15 cellular contexts compared by ENCODE assay signal in genomic region chr3:160616311-160616710, GRCh38.
"Had no signal": no experiment of that assay in that cellular context is flagged by ENCODE, and none has a peak within 500 bp of the region (broad histone marks: within the 10 kb centered on the region; RNA-seq: fewer than 3 reads in every experiment).

No MANE protein-coding gene starts in this region.

- H3K4me1 Mint-ChIP-seq: activated naive CD8-positive, alpha-beta T cell treated with anti-CD3 and anti-CD28 coated beads for 36 hours; memory B cell had no signal

- H3K4me3 ChIP-seq: esophagus squamous epithelium, gastroesophageal sphincter, tibial nerve had no signal

- H3K9me3 Mint-ChIP-seq: activated CD8-positive, alpha-beta T cell treated with anti-CD3 and anti-CD28 coated beads for 36 hours; activated naive CD8-positive, alpha-beta T cell treated with anti-CD3 and anti-CD28 coated beads for 36 hours; activated T-cell treated with anti-CD3 and anti-CD28 coated beads, Interleukin-2, amount 50 U/mL, for 72 hours; memory B cell had no signal

- H3K4me1 ChIP-seq: tibial nerve had no signal

- H3K4me3 Mint-ChIP-seq: activated CD8-positive, alpha-beta T cell treated with anti-CD3 and anti-CD28 coated beads for 36 hours; activated naive CD8-positive, alpha-beta T cell treated with anti-CD3 and anti-CD28 coated beads for 36 hours; activated T-cell treated with anti-CD3 and anti-CD28 coated beads, Interleukin-2, amount 50 U/mL, for 72 hours; memory B cell had no signal

- H3K9me3 ChIP-seq: esophagus squamous epithelium, gastroesophageal sphincter, tibial nerve had no signal

- DNase-seq: activated CD4-positive, alpha-beta T cell treated with anti-CD3 and anti-CD28 coated beads for 1 hour; activated CD8-positive, alpha-beta memory T cell treated with anti-CD3 and anti-CD28 coated beads, Interleukin-2, amount 50 U/mL, for 4 hours; activated CD8-positive, alpha-beta T cell treated with anti-CD3 and anti-CD28 coated beads for 36 hours; activated gamma-delta T cell treated with Interleukin-2 at 50 U/mL for 16 hours; activated naive CD8-positive, alpha-beta T cell treated with anti-CD3 and anti-CD28 coated beads for 36 hours; activated T-cell treated with anti-CD3 and anti-CD28 coated beads, Interleukin-2, amount 50 U/mL, for 72 hours; esophagus squamous epithelium; left colon; stimulated activated CD4-positive, alpha-beta T cell treated with anti-CD3 and anti-CD28 coated beads, Interleukin-4, amount 100 ng/mL, for 4 hours; SW 1271; T-helper 9 cell had no signal

- FAIRE-seq: colon had no signal

- H3K27ac ChIP-seq: esophagus squamous epithelium, gastroesophageal sphincter, tibial nerve had no signal

- H3K27me3 ChIP-seq: esophagus squamous epithelium, gastroesophageal sphincter, tibial nerve had no signal

- H3K36me3 ChIP-seq: esophagus squamous epithelium, gastroesophageal sphincter, tibial nerve had no signal

- H3K27ac Mint-ChIP-seq: activated CD8-positive, alpha-beta T cell treated with anti-CD3 and anti-CD28 coated beads for 36 hours; activated naive CD8-positive, alpha-beta T cell treated with anti-CD3 and anti-CD28 coated beads for 36 hours; activated T-cell treated with anti-CD3 and anti-CD28 coated beads, Interleukin-2, amount 50 U/mL, for 72 hours; memory B cell had no signal

- ATAC-seq: activated CD8-positive, alpha-beta T cell treated with anti-CD3 and anti-CD28 coated beads for 36 hours; activated T-cell treated with anti-CD3 and anti-CD28 coated beads, Interleukin-2, amount 50 U/mL, for 72 hours; gastroesophageal sphincter; left colon had no signal

- H3K36me3 Mint-ChIP-seq: activated naive CD8-positive, alpha-beta T cell treated with anti-CD3 and anti-CD28 coated beads for 36 hours; memory B cell had no signal
